Comparison of ENCODE assay signal across 18 cellular contexts in genomic region chr10:29533696-29534285, GRCh38.
DNase-seq lines count a peak whose midpoint lies in the region; FAIRE-seq and TF ChIP-seq lines count a peak whose summit lies in the region.
"Had no signal": no experiment of that assay in that cellular context is flagged by ENCODE, and none has a peak within 500 bp of the region (broad histone marks: within the 10 kb centered on the region; RNA-seq: fewer than 3 reads in every experiment).

No MANE protein-coding gene starts in this region.

- in situ Hi-C loops in HAP-1 (cut with MboI; ENCODE audit: low sequenced_read_pairs) (no loop called here), KBM-7 (cut with MboI; ENCODE audit: low pct_unique_long_range_greater_than_20kb, low sequenced_read_pairs) (no loop called here)

- no peaks in the 10 kb centered on the region for H3K27me3 ChIP-seq in HAP-1 (ENCODE audit: low read depth)
- no peaks in the 10 kb centered on the region for H3K27me3 ChIP-seq in osteoblast (ENCODE audit: insufficient read depth, low read length)
- H3K27me3 ChIP-seq: foreskin keratinocyte had no signal

- H3K79me2 ChIP-seq in osteoblast (ENCODE audit: insufficient read depth, low read length) = peaks cover 18% of the 10 kb centered on the region

- H3K4me1 ChIP-seq in HAP-1 (peaks cover 27% of the 10 kb centered on the region), osteoblast (ENCODE audit: insufficient read depth, low read length) (peaks cover 32% of the 10 kb centered on the region)
- H3K4me1 ChIP-seq: foreskin keratinocyte had no signal

- no peaks in the 10 kb centered on the region for H3K36me3 ChIP-seq in HAP-1 (replicated peaks)
- peaks cover 4% of the 10 kb centered on the region for H3K36me3 ChIP-seq in osteoblast (ENCODE audit: insufficient read depth, low read length)

- H4K20me1 ChIP-seq in osteoblast (ENCODE audit: insufficient read depth, low read length) = no peaks in the 10 kb centered on the region

- H3K27ac ChIP-seq in osteoblast (ENCODE audit: low read depth, low read length) = peak overlapping the region; percentile 90
- H3K27ac ChIP-seq: foreskin keratinocyte, KMS-11 had no signal

- H3K9me3 ChIP-seq in HAP-1 (no peaks in the 10 kb centered on the region), osteoblast (ENCODE audit: low read depth, low read length) (no peaks in the 10 kb centered on the region)
- H3K9me3 ChIP-seq: SK-N-SH had no signal

- no peak overlapping the region for H2AFZ ChIP-seq in osteoblast (ENCODE audit: low read length)

- no peak overlapping the region for H3K4me2 ChIP-seq in osteoblast (ENCODE audit: insufficient read depth, low read length)
- H3K4me2 ChIP-seq: KMS-11 had no signal

- TF ChIP-seq CTCF in epithelial cell of esophagus (IDR thresholded peaks at IDR 0.05; ENCODE audit: insufficient read depth, low read depth, low read length, missing control alignments) (no peak), osteoblast (IDR thresholded peaks at IDR 0.05; ENCODE audit: extremely low read depth, low read depth, low read length) (no peak)

- H3K4me3 ChIP-seq in HAP-1 (no peak overlapping the region), epithelial cell of esophagus (ENCODE audit: low read length) (no peak overlapping the region), osteoblast (ENCODE audit: insufficient read depth, low read length) (no peak overlapping the region)

- FAIRE-seq in A204.1 (lab: Jason Lieb, UNC) = peak; percentile 52

- peak; percentile 67 to 69 for DNase-seq in HAP-1 (ENCODE audit: low spot score in 2 of 2)
- peak; percentile 17 for DNase-seq in epithelial cell of esophagus (ENCODE audit: low read depth)
- DNase-seq in osteoblast (ENCODE audit: insufficient read length, low spot score, missing footprints) = no peak
- DNase-seq in central memory CD4-positive, alpha-beta T cell = no peak
- no peak for DNase-seq in activated effector memory CD4-positive, alpha-beta T cell treated with anti-CD3 and anti-CD28 coated beads, Interleukin-2, amount 50 U/mL, for 16 hours
- DNase-seq in KBM-7 = no peak
- no peak for DNase-seq in T-helper 1 cell
- DNase-seq: activated T-cell treated with anti-CD3 and anti-CD28 coated beads, Interleukin-2, amount 50 U/mL, for 1 hour; Calu3; caudate nucleus; GF-D8; NCI-H1105 treated with DMSO at 0.1 percent for 48 hours; NCI-H446; nephron progenitor cell; SK-N-SH had no signal

Comparison
In these comparisons a context has a peak if more than half of its experiments do, and no peak if none do; other contexts are left out.
1. DNase-seq: peak in HAP-1 (2 of 2) and epithelial cell of esophagus (single experiment); none in osteoblast (single experiment), central memory CD4-positive, alpha-beta T cell (single experiment), activated effector memory CD4-positive, alpha-beta T cell treated with anti-CD3 and anti-CD28 coated beads, Interleukin-2, amount 50 U/mL, for 16 hours (single experiment), KBM-7 (single experiment) and T-helper 1 cell (0 of 5).